ENCODE assay signal across 1 cellular context in genomic region chr16:351804-352520, GRCh38.
TF ChIP-seq lines count a peak whose summit lies in the region.

No MANE protein-coding gene starts in this region.

TF ChIP-seq in K562, 482 proteins besides CTCF, POLR2A, EP300 and RAD21 (continues in another document):
- TF ChIP-seq DDX20 (tag; IDR thresholded peaks at IDR 0.05; ENCODE audit: low read depth) (no peak), SRSF1 (IDR thresholded peaks at IDR 0.05; ENCODE audit: low read depth, low read length) (no peak), MNT (conservative IDR thresholded peaks at IDR 0.05) (peak in 1 of 2 experiments; percentile 51; a peak in 1 of 4 replicates), MAZ (CRISPR knock-in tag; conservative IDR thresholded peaks at IDR 0.05 in 1 of 2, IDR thresholded peaks at IDR 0.05 in 1 of 2) (peak in 1 of 2 experiments; percentile 43; a peak in 1 of 4 replicates), ZNF277 (CRISPR knock-in tag; IDR thresholded peaks at IDR 0.05; ENCODE audit: borderline replicate concordance) (no peak), HSF4 (CRISPR knock-in tag; IDR thresholded peaks at IDR 0.05; ENCODE audit: borderline replicate concordance) (no peak), LCOR (CRISPR knock-in tag; IDR thresholded peaks at IDR 0.05) (no peak), E2F6 (IDR thresholded peaks at IDR 0.05; ENCODE audit: borderline replicate concordance in 1 of 2, extremely low read depth in 1 of 2, insufficient read depth in 1 of 2, insufficient read length in 1 of 2, low read depth in 1 of 2, low read length in 1 of 2, poor library complexity in 1 of 2, severe bottlenecking in 1 of 2) (peak; percentile 71 to 94), MCM5 (IDR thresholded peaks at IDR 0.05; ENCODE audit: low read depth) (no peak), NR2C2 (CRISPR knock-in tag; IDR thresholded peaks at IDR 0.05) (no peak), NR2C2 (tag; IDR thresholded peaks at IDR 0.05) (0 out of 2 replicates have a peak, but pooled peaks have one; percentile 26), HMGN3 (IDR thresholded peaks at IDR 0.05; ENCODE audit: borderline replicate concordance, extremely low read depth, insufficient read length, low read depth, low read length) (peak; percentile 55), FUS (optimal IDR thresholded peaks at IDR 0.05; ENCODE audit: low read depth, low read length) (peak; percentile 56), ZNF395 (CRISPR knock-in tag; IDR thresholded peaks at IDR 0.05) (peak; percentile 72; the same call in 1 of the 2 replicates), RFX7 (CRISPR knock-in tag; IDR thresholded peaks at IDR 0.05) (no peak), RB1 (IDR thresholded peaks at IDR 0.05; ENCODE audit: low read depth) (peak; percentile 19; the same call in 1 of the 2 replicates), IFI16 (CRISPR knock-in tag; IDR thresholded peaks at IDR 0.05) (no peak), ZNF586 (CRISPR knock-in tag; conservative IDR thresholded peaks at IDR 0.05) (peak; percentile 69; the same call in 1 of the 2 replicates), GTF2E2 (tag; IDR thresholded peaks at IDR 0.05) (no peak), CBX5 (IDR thresholded peaks at IDR 0.05; ENCODE audit: borderline replicate concordance, low read depth) (no peak), MYC (IDR thresholded peaks at IDR 0.05; ENCODE audit: low read depth, low read length) (peak; percentile 69), MYC (CRISPR knock-in tag; IDR thresholded peaks at IDR 0.05; ENCODE audit: borderline replicate concordance, low read depth) (no peak), ZNF384 (IDR thresholded peaks at IDR 0.05; ENCODE audit: low read depth, low read length) (no peak), CCNT2 (IDR thresholded peaks at IDR 0.05; ENCODE audit: borderline replicate concordance, extremely low read depth, insufficient read length, low read depth, low read length) (peak; percentile 46), POLR2G (IDR thresholded peaks at IDR 0.05; ENCODE audit: low read depth, low read length) (peak; percentile 61; the same call in 1 of the 2 replicates), L3MBTL2 (IDR thresholded peaks at IDR 0.05) (peak; percentile 89), ZBTB9 (CRISPR knock-in tag; IDR thresholded peaks at IDR 0.05) (0 out of 2 replicates have a peak, but pooled peaks have one; percentile 36), MAX (CRISPR knock-in tag; IDR thresholded peaks at IDR 0.05) (peak; percentile 67), CUX1 (CRISPR knock-in tag; IDR thresholded peaks at IDR 0.05) (no peak), E4F1 (CRISPR knock-in tag; IDR thresholded peaks at IDR 0.05; ENCODE audit: borderline replicate concordance) (no peak), ZNF592 (IDR thresholded peaks at IDR 0.05) (peak; percentile 56), ZFX (CRISPR knock-in tag; IDR thresholded peaks at IDR 0.05) (0 out of 2 replicates have a peak, but pooled peaks have one; percentile 15), RBBP5 (IDR thresholded peaks at IDR 0.05; ENCODE audit: borderline replicate concordance, insufficient read depth, low read length, poor library complexity, severe bottlenecking) (peak; percentile 47), CREM (IDR thresholded peaks at IDR 0.05; ENCODE audit: low read depth) (no peak), RBM17 (IDR thresholded peaks at IDR 0.05; ENCODE audit: borderline replicate concordance, low read depth, low read length) (no peak), CHD1 (IDR thresholded peaks at IDR 0.05; ENCODE audit: low read length) (peak; percentile 63), FOXK2 (conservative IDR thresholded peaks at IDR 0.05 in 1 of 2, IDR thresholded peaks at IDR 0.05 in 1 of 2; ENCODE audit: low read depth in 2 of 2) (no peak), BRF2 (IDR thresholded peaks at IDR 0.05; ENCODE audit: borderline replicate concordance, insufficient read depth, insufficient read length) (no peak), THRAP3 (IDR thresholded peaks at IDR 0.05; ENCODE audit: borderline replicate concordance) (no peak)
